8 cellular contexts compared by ENCODE assay signal in the genomic region with DNA sequence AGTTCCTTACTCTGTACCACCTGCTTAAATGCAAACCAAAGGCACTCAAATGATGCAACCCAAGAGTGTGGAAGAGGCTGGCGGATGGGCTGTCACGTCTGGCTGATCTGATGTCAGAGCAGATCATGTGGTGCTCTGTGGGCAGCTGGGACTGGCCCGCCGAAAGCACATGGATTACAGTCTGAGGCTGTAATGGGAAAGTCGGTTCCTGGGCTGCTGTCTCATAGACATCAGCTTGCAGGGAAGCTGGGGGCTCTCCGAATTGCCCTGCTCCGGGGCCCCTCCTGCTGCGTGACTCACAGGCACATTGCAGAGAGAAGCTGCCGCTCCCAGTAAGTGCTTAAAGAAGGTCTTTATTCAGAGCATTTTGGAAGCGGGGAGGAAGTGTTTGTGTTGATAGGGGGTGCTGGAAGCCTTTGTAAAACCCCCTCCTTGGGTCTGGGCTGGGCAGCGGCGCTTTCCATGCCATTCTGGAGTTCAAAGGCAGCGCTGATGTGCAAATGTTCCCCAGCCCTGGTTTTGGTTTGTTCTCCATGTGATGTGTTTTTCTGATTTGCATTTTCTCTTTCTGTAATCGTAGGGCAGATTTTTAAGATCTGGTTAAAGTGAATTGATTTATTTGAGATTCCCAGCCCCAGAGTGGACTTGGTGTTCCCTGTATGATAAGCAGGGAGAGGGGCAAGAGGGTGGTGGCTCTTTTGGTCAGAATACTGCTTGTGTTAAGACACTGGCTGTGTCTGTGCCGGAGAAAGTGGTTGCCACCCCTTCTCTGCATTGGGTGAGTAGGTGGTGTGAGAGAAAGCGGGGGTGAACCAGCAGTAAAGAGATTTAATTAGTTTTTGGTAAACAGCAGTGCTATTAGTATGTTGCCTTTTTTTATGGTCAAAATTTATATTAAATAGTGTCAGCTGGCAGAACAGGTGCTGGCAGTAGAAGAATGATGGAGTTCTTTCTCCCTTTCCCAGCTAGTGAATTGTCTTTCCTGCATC.
DNase-seq lines count a peak whose midpoint lies in the region; ATAC-seq, FAIRE-seq and TF ChIP-seq lines count a peak whose summit lies in the region.

No MANE protein-coding gene starts in this region.

- H3K79me2 ChIP-seq in GM12878 (ENCODE audit: control insufficient read depth, insufficient read depth, low read length) = no peaks in the 10 kb centered on the region

- peak overlapping the region; percentile 83 for H3K4me2 ChIP-seq in GM12878 (ENCODE audit: control insufficient read depth, insufficient read depth)

- DNase-seq in GM10248 (ENCODE audit: extremely low spot score) (peak; percentile 82), Panc1 (ENCODE audit: low read depth, low spot score) (peak; percentile 27), GM12878 (ENCODE audit: low read depth, low spot score) (peak; percentile 55), iPS DF 4.7 (ENCODE audit: extremely low read depth, low spot score) (peak; percentile 71), gastrocnemius medialis (peak; percentile 57 to 71), activated gamma-delta T cell treated with Interleukin-2 at 50 U/mL for 16 hours (no peak)

- no peaks in the 10 kb centered on the region for H4K20me1 ChIP-seq in GM12878 (ENCODE audit: control insufficient read depth, insufficient read depth)

- H3K27me3 ChIP-seq in HUES6 (ENCODE audit: control insufficient read depth, insufficient read depth, low read length) = no peaks in the 10 kb centered on the region
- no peaks in the 10 kb centered on the region for H3K27me3 ChIP-seq in Panc1 (ENCODE audit: control insufficient read depth, insufficient read depth, low read length)
- no peaks in the 10 kb centered on the region for H3K27me3 ChIP-seq in GM12878 (replicated peaks in 1 of 2; ENCODE audit: control insufficient read depth in 2 of 2, insufficient read depth in 2 of 2, low read length in 1 of 2)
- H3K27me3 ChIP-seq in gastrocnemius medialis = no peaks in the 10 kb centered on the region

- intact Hi-C loops in Panc1 (cut with micrococcal nuclease; ENCODE audit: unreplicated experiment) (no loop called here), GM12878 (cut with micrococcal nuclease; ENCODE audit: unreplicated experiment) (no loop called here), gastrocnemius medialis (cut with DNase I; ENCODE audit: low total_unique reads) (no loop called here)

- in situ Hi-C loops in Panc1 (cut with HindIII; ENCODE audit: low pct_unique_long_range_greater_than_20kb, low sequenced_read_pairs) = no loop called here
- in situ Hi-C loops in GM12878 (cut with MboI) = no loop called here
- in situ Hi-C loops in gastrocnemius medialis (cut with MboI; ENCODE audit: low sequenced_read_pairs in 4 of 4) = no loop called here

- TF ChIP-seq POLR2A in GM12878 (IDR thresholded peaks at IDR 0.05; ENCODE audit: low read depth, low read length) (peak; percentile 89), gastrocnemius medialis (IDR thresholded peaks at IDR 0.05) (peak in 1 of 2 donors; percentile 41)

- H3K4me3 ChIP-seq in HUES6 (ENCODE audit: low read depth, low read length) = peak overlapping the region; percentile 46
- H3K4me3 ChIP-seq in Panc1 (ENCODE audit: low read depth in 2 of 2, low read length in 2 of 2) = peak overlapping the region; percentile 38 to 61
- peak overlapping the region; percentile 80 for H3K4me3 ChIP-seq in GM12878
- peak overlapping the region; percentile 40 to 62 (median 56) for H3K4me3 ChIP-seq in gastrocnemius medialis

- H2AFZ ChIP-seq in GM12878 (ENCODE audit: control insufficient read depth, low read depth, low read length) = peak overlapping the region; percentile 90

- FAIRE-seq in GM12878 (lab: Jason Lieb, UNC) = peak; percentile 47

- 1% methylated on average over 16 of the region's 16 CpGs for WGBS in GM12878 (ENCODE audit: insufficient coverage, insufficient replicate concordance, low lambda C conversion rate, missing lambda C conversion rate)

- peak; percentile 94 for ATAC-seq in GM21619 (IDR thresholded peaks at IDR 0.05; ENCODE audit: unreplicated experiment)
- peak; percentile 94 for ATAC-seq in Panc1
- ATAC-seq in GM12878 = peak; percentile 96
- ATAC-seq in gastrocnemius medialis = peak; percentile 95 to 96

- H3K9me3 ChIP-seq in HUES6 (ENCODE audit: control insufficient read depth, insufficient read depth, low read depth, low read length) = no peaks in the 10 kb centered on the region
- H3K9me3 ChIP-seq in Panc1 (ENCODE audit: control insufficient read depth, insufficient read depth, low read depth, low read length) = no peaks in the 10 kb centered on the region
- no peaks in the 10 kb centered on the region for H3K9me3 ChIP-seq in GM12878 (replicated peaks; ENCODE audit: control insufficient read depth, insufficient read depth, low read length)
- no peaks in the 10 kb centered on the region for H3K9me3 ChIP-seq in gastrocnemius medialis

- RAD21 ChIA-PET in GM12878 (lab: Charles Lee; ENCODE audit: unreplicated experiment) = interaction anchor here (1.3 to 2.4 kb wide), 7 partner anchors 37 to 324 kb away, joined by 3 to 8 read pairs (median 6); no protein-coding TSS in a partner anchor

- BruUV-seq in Panc1 (replicated peaks; lab: Mats Ljungman, UMichigan) = TSS peak; percentile 80
- BruUV-seq in GM12878 (replicated peaks; lab: Mats Ljungman, UMichigan) = TSS peak; percentile 77

- SMC1A ChIA-PET in GM12878 (lab: Charles Lee; ENCODE audit: uncharacterized antibody, unreplicated experiment) = interaction anchor here (0.8 to 9.0 kb wide), 11 partner anchors 10 to 188 kb away, joined by 3 to 56 read pairs (median 3); no protein-coding TSS in a partner anchor

- TF ChIP-seq EP300 in GM12878 (IDR thresholded peaks at IDR 0.05; ENCODE audit: borderline replicate concordance in 1 of 2, control insufficient read depth in 1 of 2, low read depth in 2 of 2, low read length in 2 of 2) = 0 out of 4 replicates have a peak, but pooled peaks of 1 of the 2 experiments have one; percentile 6

- CTCF ChIA-PET in GM10248 (lab: Yijun Ruan, JAX) (interaction anchor here (1.1 to 2.1 kb wide), 4 partner anchors 9 to 295 kb away, joined by 3 to 5 read pairs (median 4); no protein-coding TSS in a partner anchor), Panc1 (lab: Charles Lee) (no interaction called here), GM12878 (lab: Yijun Ruan, JAX) (interaction anchor here (0.8 to 11.2 kb wide), 7 partner anchors 26 to 162 kb away, joined by 3 to 81 read pairs (median 4); no protein-coding TSS in a partner anchor)

- H3K36me3 ChIP-seq in HUES6 (ENCODE audit: control insufficient read depth, insufficient read depth, low read length) (peaks cover 9% of the 10 kb centered on the region), Panc1 (ENCODE audit: control insufficient read depth, insufficient read depth, low read length) (no peaks in the 10 kb centered on the region), GM12878 (ENCODE audit: control insufficient read depth in 2 of 2, insufficient read depth in 2 of 2, low read length in 1 of 2) (no peaks in the 10 kb centered on the region), gastrocnemius medialis (no peaks in the 10 kb centered on the region)

- TF ChIP-seq CTCF in GM10248 (IDR thresholded peaks at IDR 0.05; ENCODE audit: control extremely low read depth, extremely low read depth, low read depth, missing control alignments) = peak; percentile 6
- no peak for TF ChIP-seq CTCF in Panc1 (IDR thresholded peaks at IDR 0.05)
- TF ChIP-seq CTCF in GM12878 (IDR thresholded peaks at IDR 0.05 in 2 of 3, conservative IDR thresholded peaks at IDR 0.05 in 1 of 3; ENCODE audit: control insufficient read depth in 2 of 3, extremely low read depth in 1 of 3, insufficient read depth in 1 of 3, low read depth in 3 of 3, low read length in 3 of 3) = peak in 1 of 3 experiments; percentile 32; a peak in 1 of 6 replicates
- TF ChIP-seq CTCF in gastrocnemius medialis (IDR thresholded peaks at IDR 0.05 in 4 of 5, conservative IDR thresholded peaks at IDR 0.05 in 1 of 5) = no peak

- POLR2A ChIA-PET in GM10248 (lab: Yijun Ruan, JAX) (no interaction called here), Panc1 (lab: Charles Lee) (no interaction called here), GM12878 (lab: Charles Lee) (interaction anchor here (0.6 to 1.5 kb wide), 2 partner anchors 14 to 978 kb away, joined by 4 to 8 read pairs; no protein-coding TSS in a partner anchor)

- H3K4me1 ChIP-seq in HUES6 (ENCODE audit: control insufficient read depth, insufficient read depth, low read length) = peaks cover 20% of the 10 kb centered on the region
- H3K4me1 ChIP-seq in Panc1 (ENCODE audit: control insufficient read depth, insufficient read depth, low read length) = no peaks in the 10 kb centered on the region
- H3K4me1 ChIP-seq in GM12878 (ENCODE audit: control insufficient read depth, insufficient read depth, low read length) = no peaks in the 10 kb centered on the region
- peaks cover 7 to 13% of the 10 kb centered on the region in 2 donors for H3K4me1 ChIP-seq in gastrocnemius medialis

- H3K27ac ChIP-seq in HUES6 (ENCODE audit: low read depth, low read length) (peak overlapping the region; percentile 33; the same call in 1 of the 2 replicates), Panc1 (ENCODE audit: low read length) (no peak overlapping the region), GM12878 (ENCODE audit: control insufficient read depth, insufficient read depth) (peak overlapping the region; percentile 54), gastrocnemius medialis (peak overlapping the region; percentile 1 to 60 (median 54))

- TF ChIP-seq RAD21 in GM12878 (IDR thresholded peaks at IDR 0.05; ENCODE audit: insufficient read depth, low read depth, low read length) = no peak; the same call in 1 of the 2 replicates

- H3K9ac ChIP-seq in HUES6 (ENCODE audit: low read length) (peak overlapping the region; percentile 58), GM12878 (ENCODE audit: control insufficient read depth, insufficient read depth, low read length) (peak overlapping the region; percentile 76)

TF ChIP-seq in GM12878, 131 proteins besides CTCF, POLR2A, EP300 and RAD21 (continues in another document):
- peak; percentile 79 for TF ChIP-seq CREB1 (IDR thresholded peaks at IDR 0.05; ENCODE audit: low read depth)
- peak; percentile 70; the same call in 2 of the 3 replicates for TF ChIP-seq POU2F2 (IDR thresholded peaks at IDR 0.05; ENCODE audit: borderline replicate concordance, low read depth, low read length)
- TF ChIP-seq, protein P1, sequence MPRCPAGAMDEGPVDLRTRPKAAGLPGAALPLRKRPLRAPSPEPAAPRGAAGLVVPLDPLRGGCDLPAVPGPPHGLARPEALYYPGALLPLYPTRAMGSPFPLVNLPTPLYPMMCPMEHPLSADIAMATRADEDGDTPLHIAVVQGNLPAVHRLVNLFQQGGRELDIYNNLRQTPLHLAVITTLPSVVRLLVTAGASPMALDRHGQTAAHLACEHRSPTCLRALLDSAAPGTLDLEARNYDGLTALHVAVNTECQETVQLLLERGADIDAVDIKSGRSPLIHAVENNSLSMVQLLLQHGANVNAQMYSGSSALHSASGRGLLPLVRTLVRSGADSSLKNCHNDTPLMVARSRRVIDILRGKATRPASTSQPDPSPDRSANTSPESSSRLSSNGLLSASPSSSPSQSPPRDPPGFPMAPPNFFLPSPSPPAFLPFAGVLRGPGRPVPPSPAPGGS (IDR thresholded peaks at IDR 0.05; ENCODE audit: borderline replicate concordance, insufficient read depth, low read depth, low read length, poor library complexity, severe bottlenecking) = no peak
- no peak for TF ChIP-seq WRNIP1 (IDR thresholded peaks at IDR 0.05; ENCODE audit: borderline replicate concordance, low read depth, low read length)
- no peak for TF ChIP-seq RB1 (IDR thresholded peaks at IDR 0.05; ENCODE audit: borderline replicate concordance)
